ENCODE assay signal across 25 cellular contexts in genomic region chr11:65789230-65790103, GRCh38. TPM values are rescaled to one million over a fixed set of nuclear protein-coding genes. Genes with fewer than 3 reads are reported as not detected.
A peak's percentile ranks its signal among the peaks of the same experiment; 100 is the strongest.
DNase-seq lines count a peak whose midpoint lies in the region; ATAC-seq, FAIRE-seq and TF ChIP-seq lines count a peak whose summit lies in the region.
"Had no signal": no experiment of that assay in that cellular context is flagged by ENCODE, and none has a peak within 500 bp of the region (broad histone marks: within the 10 kb centered on the region; RNA-seq: fewer than 3 reads in every experiment).

No MANE protein-coding gene starts in this region.

- no peak overlapping the region for H4K91ac ChIP-seq in H1 (replicated peaks; ENCODE audit: insufficient read length, low read length)

- H3K4me3 Mint-ChIP-seq in natural killer cell, result peak overlapping the region; percentile 40
- no peak overlapping the region for H3K4me3 Mint-ChIP-seq in natural killer cell treated with Interleukin-12 subunit alpha and Interleukin-12 subunit beta and Interleukin-15 and Interleukin-18, amount 100 ng/mL, for 72 hours
- H3K4me3 Mint-ChIP-seq: dendritic cell treated with granulocyte-macrophage colony-stimulating factor and Interleukin-4, amounts not matched to agents 40 ng/mL and 50 ng/mL, for 4 days had no signal

- H2BK5ac ChIP-seq in H1 (ENCODE audit: low read depth, low read length), result peak overlapping the region; percentile 63; the same call in 1 of the 2 replicates

- H3K27ac Mint-ChIP-seq in natural killer cell, result no peak overlapping the region
- H3K27ac Mint-ChIP-seq in natural killer cell treated with Interleukin-12 subunit alpha and Interleukin-12 subunit beta and Interleukin-15 and Interleukin-18, amount 100 ng/mL, for 72 hours, result no peak overlapping the region
- H3K27ac Mint-ChIP-seq: stimulated activated naive CD8-positive, alpha-beta T cell treated with anti-CD3 and anti-CD28 coated beads, Interleukin-15, amount 100 ng/mL, for 72 hours had no signal

- H4K5ac ChIP-seq in H1 (ENCODE audit: insufficient read length, low read depth, low read length), result no peak overlapping the region

- H3K79me2 ChIP-seq in H1 (ENCODE audit: control insufficient read depth in 1 of 2, insufficient read depth in 2 of 2, low read length in 2 of 2) (no peaks in the 10 kb centered on the region), osteoblast (ENCODE audit: insufficient read depth, low read length) (no peaks in the 10 kb centered on the region)

- TF ChIP-seq CTCF in natural killer cell (IDR thresholded peaks at IDR 0.05), result no peak
- TF ChIP-seq CTCF in H1 (IDR thresholded peaks at IDR 0.05; ENCODE audit: control extremely low read depth in 1 of 3, insufficient read depth in 1 of 3, low read depth in 1 of 3, low read length in 3 of 3), result no peak
- no peak for TF ChIP-seq CTCF in osteoblast (IDR thresholded peaks at IDR 0.05; ENCODE audit: extremely low read depth, low read depth, low read length)
- no peak for TF ChIP-seq CTCF in BE2C (IDR thresholded peaks at IDR 0.05; ENCODE audit: low read depth, low read length)
- no peak for TF ChIP-seq CTCF in sigmoid colon (IDR thresholded peaks at IDR 0.05)

- TF ChIP-seq EP300 in H1 (IDR thresholded peaks at IDR 0.05; ENCODE audit: borderline replicate concordance in 1 of 2, low read depth in 2 of 2, low read length in 2 of 2), result no peak
- TF ChIP-seq EP300 in sigmoid colon (IDR thresholded peaks at IDR 0.05), result no peak

- H3K36me3 ChIP-seq in H1 (ENCODE audit: control insufficient read depth in 2 of 4, insufficient read depth in 4 of 4, low read length in 3 of 4), result peaks cover 0 to under 1% (median 0%) of the 10 kb centered on the region in 4 experiments; a peak in 2 of 8 replicates
- H3K36me3 ChIP-seq in osteoblast (ENCODE audit: insufficient read depth, low read length), result no peaks in the 10 kb centered on the region
- H3K36me3 ChIP-seq in BE2C, result no peaks in the 10 kb centered on the region
- no peaks in the 10 kb centered on the region for H3K36me3 ChIP-seq in sigmoid colon
- H3K36me3 ChIP-seq: adrenal gland, left lung, right lobe of liver had no signal

- peaks cover 15% of the 10 kb centered on the region; the same call in 1 of the 2 replicates for H3K23me2 ChIP-seq in H1 (ENCODE audit: low read depth, low read length)

- peaks cover 14 to 30% (median 25%) of the 10 kb centered on the region in 4 experiments for H3K4me1 ChIP-seq in H1 (replicated peaks in 1 of 4; ENCODE audit: control insufficient read depth in 3 of 4, insufficient read depth in 4 of 4, low read length in 3 of 4)
- peaks cover 3% of the 10 kb centered on the region for H3K4me1 ChIP-seq in osteoblast (ENCODE audit: insufficient read depth, low read length)
- H3K4me1 ChIP-seq in BE2C, result no peaks in the 10 kb centered on the region
- peaks cover 0 to 25% (median 24%) of the 10 kb centered on the region in 4 donors for H3K4me1 ChIP-seq in sigmoid colon

- H3K14ac ChIP-seq in H1 (ENCODE audit: insufficient read length), result no peak overlapping the region

- H3K4me2 ChIP-seq in H1 (ENCODE audit: insufficient read depth in 1 of 2, low read depth in 2 of 2, low read length in 2 of 2) (peak overlapping the region in 1 of 2 experiments; percentile 83; a peak in 2 of 4 replicates), osteoblast (ENCODE audit: insufficient read depth, low read length) (no peak overlapping the region)

- H2AK5ac ChIP-seq in H1 (ENCODE audit: low read depth, low read length), result peak overlapping the region; percentile 43; the same call in 1 of the 2 replicates

- TF ChIP-seq RAD21 in H1 (IDR thresholded peaks at IDR 0.05 in 1 of 2, conservative IDR thresholded peaks at IDR 0.05 in 1 of 2; ENCODE audit: low read depth in 2 of 2, low read length in 2 of 2), result no peak

- H3K4ac ChIP-seq in H1 (replicated peaks; ENCODE audit: insufficient read length, low read depth, low read length), result peak overlapping the region; percentile 74

- H3K4me1 Mint-ChIP-seq in natural killer cell, result peaks cover 19 to 32% of the 10 kb centered on the region in 2 donors
- peaks cover 11 to 32% of the 10 kb centered on the region in 2 donors for H3K4me1 Mint-ChIP-seq in natural killer cell treated with Interleukin-12 subunit alpha and Interleukin-12 subunit beta and Interleukin-15 and Interleukin-18, amount 100 ng/mL, for 72 hours (ENCODE audit: low read depth in 2 of 2)

- no peak for FAIRE-seq in H1 (lab: Jason Lieb, UNC)
- FAIRE-seq: urothelium cell line had no signal

- peak overlapping the region; percentile 36 for H2BK120ac ChIP-seq in H1 (replicated peaks; ENCODE audit: low read depth, low read length)

- H3K27me3 Mint-ChIP-seq in natural killer cell (ENCODE audit: low read depth in 2 of 2), result peaks cover 18 to 29% of the 10 kb centered on the region in 2 donors
- peaks cover 13 to 28% of the 10 kb centered on the region in 2 donors for H3K27me3 Mint-ChIP-seq in natural killer cell treated with Interleukin-12 subunit alpha and Interleukin-12 subunit beta and Interleukin-15 and Interleukin-18, amount 100 ng/mL, for 72 hours

- whole genome bisulfite sequencing in H1 (ENCODE audit: extremely low coverage in 1 of 2, insufficient coverage in 1 of 2, insufficient read length in 1 of 2, insufficient replicate concordance in 2 of 2, low coverage in 1 of 2, low lambda C conversion rate in 2 of 2, missing lambda C conversion rate in 1 of 2), 2 experiments, result 79% methylated on average over 13 of the region's 14 CpGs; no CpG with 5 or more reads in 1 of the 2 experiments
- WGBS in sigmoid colon, 2 donors, result 26 to 64% methylated on average over 14 of the region's 14 CpGs

- DNase-seq in natural killer cell (no peak), H1 (ENCODE audit: low read depth in 1 of 2, low spot score in 2 of 2) (no peak), osteoblast (ENCODE audit: insufficient read length, low spot score, missing footprints) (peak; percentile 88), BE2C (no peak), HCEC 1CT (no peak), sigmoid colon (no peak)
- no peak for DNase-seq in natural killer cell treated with Interleukin-12 subunit alpha and Interleukin-12 subunit beta and Interleukin-15 and Interleukin-18, amount 100 ng/mL, for 72 hours (ENCODE audit: low spot score)
- DNase-seq: activated CD4-positive, alpha-beta T cell treated with anti-CD3 and anti-CD28 coated beads for 1 hour; adrenal gland; DMS153; GDM1; NCI-H2081; NCI-H446 treated with DMSO at 0.1 percent for 48 hours; NK-92 treated with Interleukin-12 subunit alpha and Interleukin-12 subunit beta, amount 100 ng/mL, for 24 hours; occipital lobe; right lobe of liver; RPMI8226; stimulated activated CD4-positive, alpha-beta T cell treated with anti-CD3 and anti-CD28 coated beads, Interleukin-1b, Interleukin-23, amount 100 ng/mL, for 48 hours; stimulated activated naive CD8-positive, alpha-beta T cell treated with anti-CD3 and anti-CD28 coated beads, Interleukin-15, amount 100 ng/mL, for 72 hours; T1000 had no signal

- 0 out of 2 replicates have a peak, but pooled peaks cover 3% of the 10 kb centered on the region for H3K79me1 ChIP-seq in H1 (ENCODE audit: low read depth, low read length)

- no peaks in the 10 kb centered on the region for H3K36me3 Mint-ChIP-seq in natural killer cell
- no peaks in the 10 kb centered on the region for H3K36me3 Mint-ChIP-seq in natural killer cell treated with Interleukin-12 subunit alpha and Interleukin-12 subunit beta and Interleukin-15 and Interleukin-18, amount 100 ng/mL, for 72 hours

- H4K8ac ChIP-seq in H1 (ENCODE audit: extremely low read depth, insufficient read depth, low read length), result 0 out of 2 replicates have a peak overlapping the region, but pooled peaks have one; percentile 45

- intact Hi-C loops in natural killer cell (cut with micrococcal nuclease), result loop anchor here (10.0 kb wide), 1 partner anchor 435 kb away; the partner anchor contains the start of gene TIGD3
- intact Hi-C loops in sigmoid colon (cut with DNase I), result no loop called here

- no peak overlapping the region for H3K9ac ChIP-seq in H1 (replicated peaks in 1 of 4; ENCODE audit: extremely low read depth in 1 of 4, low read depth in 3 of 4, low read length in 3 of 4)

- H3K4me3 ChIP-seq in H1 (ENCODE audit: extremely low read depth in 1 of 4, insufficient read depth in 2 of 4, low read depth in 3 of 4, low read length in 4 of 4) (0 out of 8 replicates have a peak overlapping the region, but pooled peaks of 1 of the 4 experiments have one; percentile 16), osteoblast (ENCODE audit: insufficient read depth, low read length) (no peak overlapping the region), BE2C (ENCODE audit: low read depth, low read length) (no peak overlapping the region), sigmoid colon (no peak overlapping the region)
- H3K4me3 ChIP-seq: adrenal gland, left lung, right lobe of liver had no signal

- ATAC-seq in natural killer cell (no peak), GM19452 (IDR thresholded peaks at IDR 0.05; ENCODE audit: unreplicated experiment) (no peak)
- ATAC-seq in natural killer cell treated with Interleukin-12 subunit alpha and Interleukin-12 subunit beta and Interleukin-15 and Interleukin-18, amount 100 ng/mL, for 72 hours, result no peak
- ATAC-seq: left lung; right lobe of liver; stimulated activated naive CD8-positive, alpha-beta T cell treated with anti-CD3 and anti-CD28 coated beads, Interleukin-15, amount 100 ng/mL, for 72 hours had no signal

- H3K18ac ChIP-seq in H1 (ENCODE audit: extremely low read depth, low read length), result peak overlapping the region; percentile 60; the same call in 1 of the 2 replicates

- CTCF ChIA-PET in H1 (lab: Charles Lee; ENCODE audit: partially characterized antibody), result interaction anchor here (0.6 to 12.7 kb wide), 22 partner anchors 8 to 164 kb away, joined by 3 to 128 read pairs (median 4); partner anchors contain the start of genes AP5B1 and MUS81

- peaks cover 0 to 3% of the 10 kb centered on the region in 2 experiments for H4K20me1 ChIP-seq in H1 (replicated peaks in 1 of 2; ENCODE audit: control insufficient read depth in 1 of 2, insufficient read depth in 2 of 2, low read length in 2 of 2)
- H4K20me1 ChIP-seq in osteoblast (ENCODE audit: insufficient read depth, low read length), result no peaks in the 10 kb centered on the region

- H3K23ac ChIP-seq in H1 (ENCODE audit: insufficient read length), result no peak overlapping the region

- no peaks in the 10 kb centered on the region for H3K9me3 Mint-ChIP-seq in natural killer cell
- no peaks in the 10 kb centered on the region for H3K9me3 Mint-ChIP-seq in natural killer cell treated with Interleukin-12 subunit alpha and Interleukin-12 subunit beta and Interleukin-15 and Interleukin-18, amount 100 ng/mL, for 72 hours
- H3K9me3 Mint-ChIP-seq: dendritic cell treated with granulocyte-macrophage colony-stimulating factor and Interleukin-4, amounts not matched to agents 40 ng/mL and 50 ng/mL, for 4 days; stimulated activated naive CD8-positive, alpha-beta T cell treated with anti-CD3 and anti-CD28 coated beads, Interleukin-15, amount 100 ng/mL, for 72 hours had no signal

- no peak overlapping the region for H2AFZ ChIP-seq in H1 (ENCODE audit: low read length)
- no peak overlapping the region for H2AFZ ChIP-seq in osteoblast (ENCODE audit: low read length)

- peak overlapping the region; percentile 84; the same call in 1 of the 2 replicates for H2BK12ac ChIP-seq in H1 (ENCODE audit: low read depth, low read length)

- H3K27ac ChIP-seq in H1 (ENCODE audit: low read depth, low read length) (no peak overlapping the region), osteoblast (ENCODE audit: low read depth, low read length) (no peak overlapping the region), sigmoid colon (no peak overlapping the region)
- H3K27ac ChIP-seq: adrenal gland, left lung, right lobe of liver had no signal

- H2BK15ac ChIP-seq in H1 (ENCODE audit: low read length), result peak overlapping the region; percentile 61; the same call in 1 of the 2 replicates

- TF ChIP-seq POLR2A in H1 (IDR thresholded peaks at IDR 0.05; ENCODE audit: control extremely low read depth in 1 of 2, low read depth in 2 of 2, low read length in 2 of 2) (no peak), sigmoid colon (IDR thresholded peaks at IDR 0.05) (no peak)

- POLR2A ChIA-PET in H1 (lab: Charles Lee; ENCODE audit: partially characterized antibody), result interaction anchor here (0.6 to 3.6 kb wide), 9 partner anchors 8 to 70 kb away, joined by 3 to 20 read pairs (median 6); partner anchors contain the start of gene MUS81

- peak overlapping the region; percentile 72; the same call in 1 of the 2 replicates for H2BK20ac ChIP-seq in H1 (ENCODE audit: low read length)

- no peaks in the 10 kb centered on the region for H3K9me3 ChIP-seq in H1 (ENCODE audit: insufficient read depth in 2 of 2, low read depth in 1 of 2, low read length in 1 of 2)
- no peaks in the 10 kb centered on the region for H3K9me3 ChIP-seq in osteoblast (ENCODE audit: low read depth, low read length)
- H3K9me3 ChIP-seq in BE2C, result no peaks in the 10 kb centered on the region
- H3K9me3 ChIP-seq in sigmoid colon, result no peaks in the 10 kb centered on the region
- H3K9me3 ChIP-seq: adrenal gland, left lung, right lobe of liver had no signal

- H3K56ac ChIP-seq in H1 (replicated peaks; ENCODE audit: insufficient read length, low read depth, low read length), result no peak overlapping the region

- peaks cover 20 to 44% (median 39%) of the 10 kb centered on the region in 4 experiments for H3K27me3 ChIP-seq in H1 (replicated peaks in 1 of 4; ENCODE audit: control insufficient read depth in 3 of 4, extremely low read depth in 1 of 4, insufficient read depth in 3 of 4, low read length in 3 of 4)
- H3K27me3 ChIP-seq in osteoblast (ENCODE audit: insufficient read depth, low read length), result peaks cover 42% of the 10 kb centered on the region
- peaks cover 53% of the 10 kb centered on the region for H3K27me3 ChIP-seq in BE2C
- peaks cover 30 to 61% (median 37%) of the 10 kb centered on the region in 3 donors for H3K27me3 ChIP-seq in sigmoid colon

RNA-seq across cellular contexts. Expression of gene OVOL1, which starts 2.6 kb away (rescaled TPM):
- under 1 TPM in 2 of 3 donors, not detected in 1; 0.11 to 0.12 TPM for total RNA-seq in natural killer cell
- total RNA-seq in natural killer cell treated with Interleukin-12 subunit alpha and Interleukin-12 subunit beta and Interleukin-15 and Interleukin-18, amount 100 ng/mL, for 72 hours, result not detected
- total RNA-seq in H1 (2021; fragmentation: NEBNext Ultra II Directional; extraction: Animal tissue kit (Norgen Biotek cat#: 25700)), result 3.3 and 3.4 TPM in 2 replicates
- polyA plus RNA-seq in H1 (2011; rRNA removed), result 2.6 and 3.3 TPM in 2 replicates
- polyA plus RNA-seq in H1 (2011; cell fraction: cytosol; rRNA removed), result 2.5 TPM
- 3.3 TPM for polyA plus RNA-seq in H1 (2011; cell fraction: nucleus; rRNA removed)
- polyA plus RNA-seq in H1 (2012, experiment 1 of 2), result 2.3 to 2.6 TPM (median 2.5 TPM) in 4 replicates
- 3.8 TPM for polyA plus RNA-seq in H1 (2012, experiment 2 of 2)
- polyA plus RNA-seq in H1 (2013, experiment 1 of 2), result 1.8 TPM
- 2.2 TPM for polyA plus RNA-seq in H1 (2013, experiment 2 of 2)
- 2.9 TPM in 2 replicates for polyA minus RNA-seq in H1 (2011; rRNA and poly(A)+ RNA removed)
- polyA minus RNA-seq in H1 (2011; cell fraction: cytosol; rRNA and poly(A)+ RNA removed), result 1.4 TPM
- polyA minus RNA-seq in H1 (2011; cell fraction: nucleus; rRNA and poly(A)+ RNA removed), result 2.0 TPM
- total RNA-seq in osteoblast, result not detected in 2 replicates
- polyA plus RNA-seq in BE2C (2012; ENCODE audit: insufficient read depth, insufficient read length, low read depth), result not detected
- not detected for total RNA-seq in sigmoid colon
- 10 to 100 TPM; 16.6 to 30.0 (median 22.7) TPM for polyA plus RNA-seq in sigmoid colon
- total RNA-seq: A673, adrenal gland, occipital lobe, right lobe of liver had no signal

RNA-seq across cellular contexts. Expression of gene AP5B1, which starts 8.7 kb away (rescaled TPM):
- total RNA-seq in natural killer cell, result 10 to 100 TPM; 13.9 to 22.5 (median 21.3) TPM
- total RNA-seq in natural killer cell treated with Interleukin-12 subunit alpha and Interleukin-12 subunit beta and Interleukin-15 and Interleukin-18, amount 100 ng/mL, for 72 hours, result 10 to 100 TPM; 15.8 to 25.4 TPM
- 9.9 and 10.0 TPM in 2 replicates for total RNA-seq in H1 (2021; fragmentation: NEBNext Ultra II Directional; extraction: Animal tissue kit (Norgen Biotek cat#: 25700))
- 7.6 and 10.3 TPM in 2 replicates for polyA plus RNA-seq in H1 (2011; rRNA removed)
- 6.2 TPM for polyA plus RNA-seq in H1 (2011; cell fraction: cytosol; rRNA removed)
- 12.5 TPM for polyA plus RNA-seq in H1 (2011; cell fraction: nucleus; rRNA removed)
- 5.0 to 7.0 TPM (median 6.4 TPM) in 4 replicates for polyA plus RNA-seq in H1 (2012, experiment 1 of 2)
- 6.4 TPM for polyA plus RNA-seq in H1 (2012, experiment 2 of 2)
- polyA plus RNA-seq in H1 (2013, experiment 1 of 2), result 4.2 TPM
- polyA plus RNA-seq in H1 (2013, experiment 2 of 2), result 4.2 TPM
- polyA minus RNA-seq in H1 (2011; rRNA and poly(A)+ RNA removed), result 8.5 and 8.6 TPM in 2 replicates
- polyA minus RNA-seq in H1 (2011; cell fraction: cytosol; rRNA and poly(A)+ RNA removed), result 9.2 TPM
- 10.7 TPM for polyA minus RNA-seq in H1 (2011; cell fraction: nucleus; rRNA and poly(A)+ RNA removed)
- total RNA-seq in osteoblast, result 15.3 and 18.1 TPM in 2 replicates
- polyA plus RNA-seq in BE2C (2012; ENCODE audit: insufficient read depth, insufficient read length, low read depth), result 1.6 TPM
- 10 to 100 TPM in 2 of 4 donors, 1 to 10 TPM in 2; 6.6 to 13.3 (median 10.8) TPM for total RNA-seq in sigmoid colon
- 10 to 100 TPM in 1 of 3 donors, 1 to 10 TPM in 2; 6.6 to 14.6 (median 9.0) TPM for polyA plus RNA-seq in sigmoid colon

RNA-seq across cellular contexts. Expression of gene SNX32, which starts 44.3 kb away (rescaled TPM):
- 1 to 10 TPM in 1 of 3 donors, under 1 TPM in 2; 0.31 to 2.0 (median 0.54) TPM for total RNA-seq in natural killer cell
- total RNA-seq in natural killer cell treated with Interleukin-12 subunit alpha and Interleukin-12 subunit beta and Interleukin-15 and Interleukin-18, amount 100 ng/mL, for 72 hours, result 1 to 10 TPM in 1 of 2 donors, under 1 TPM in 1; 0.52 to 1.0 TPM
- total RNA-seq in H1 (2021; fragmentation: NEBNext Ultra II Directional; extraction: Animal tissue kit (Norgen Biotek cat#: 25700)), result 1.1 and 2.2 TPM in 2 replicates
- 0.76 and 1.4 TPM in 2 replicates for polyA plus RNA-seq in H1 (2011; rRNA removed)
- polyA plus RNA-seq in H1 (2011; cell fraction: cytosol; rRNA removed), result 0.96 TPM
- polyA plus RNA-seq in H1 (2011; cell fraction: nucleus; rRNA removed), result 7.1 TPM
- 1.2 to 2.6 TPM (median 2.2 TPM) in 4 replicates for polyA plus RNA-seq in H1 (2012, experiment 1 of 2)
- 1.2 TPM for polyA plus RNA-seq in H1 (2012, experiment 2 of 2)
- 0.61 TPM for polyA plus RNA-seq in H1 (2013, experiment 1 of 2)
- 0.57 TPM for polyA plus RNA-seq in H1 (2013, experiment 2 of 2)
- polyA minus RNA-seq in H1 (2011; rRNA and poly(A)+ RNA removed), result 0.54 and 1.1 TPM in 2 replicates
- not detected for polyA minus RNA-seq in H1 (2011; cell fraction: cytosol; rRNA and poly(A)+ RNA removed)
- 1.6 TPM for polyA minus RNA-seq in H1 (2011; cell fraction: nucleus; rRNA and poly(A)+ RNA removed)
- 1.1 and 1.5 TPM in 2 replicates for total RNA-seq in osteoblast
- 10.3 TPM for polyA plus RNA-seq in BE2C (2012; ENCODE audit: insufficient read depth, insufficient read length, low read depth)
- 1 to 10 TPM in 1 of 4 donors, under 1 TPM in 3; 0.27 to 1.2 (median 0.63) TPM for total RNA-seq in sigmoid colon
- polyA plus RNA-seq in sigmoid colon, result 1 to 10 TPM in 1 of 3 donors, under 1 TPM in 1, not detected in 1; 0.69 to 1.5 TPM
